Comparison of ENCODE assay signal across 28 cellular contexts in the genomic region with DNA sequence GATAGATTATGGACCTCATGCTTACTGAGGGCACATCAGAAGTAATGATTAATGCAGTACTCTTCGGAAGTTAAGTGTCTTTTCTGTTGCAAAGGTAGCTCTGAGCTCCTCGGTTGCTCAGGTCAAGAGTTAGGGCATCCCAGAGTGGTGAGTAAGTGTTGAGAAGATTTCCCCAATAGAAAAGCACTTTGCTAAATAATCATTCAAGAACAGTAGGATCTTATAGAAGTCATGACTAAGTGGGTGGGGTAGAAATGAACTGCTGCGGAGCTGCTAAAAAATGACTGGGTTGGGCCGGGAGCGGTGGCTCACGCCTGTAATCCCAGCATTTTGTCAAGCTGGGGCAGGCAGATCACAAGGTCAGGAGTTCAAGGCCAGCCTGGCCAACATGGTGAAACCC.
"Had no signal": no experiment of that assay in that cellular context is flagged by ENCODE, and none has a peak within 500 bp of the region (broad histone marks: within the 10 kb centered on the region; RNA-seq: fewer than 3 reads in every experiment).

No MANE protein-coding gene starts in this region.

- DNase-seq: activated CD4-positive, alpha-beta memory T cell treated with anti-CD3 and anti-CD28 coated beads, Interleukin-2, amount 10 ng/mL, durations not matched to agents 7 days and 5 days; activated CD4-positive, alpha-beta T cell treated with anti-CD3 and anti-CD28 coated beads for 1 hour; activated CD4-positive, alpha-beta T cell treated with anti-CD3 and anti-CD28 coated beads for 48 hours; activated CD4-positive, CD25-positive, alpha-beta regulatory T cell; activated CD8-positive, alpha-beta memory T cell treated with anti-CD3 and anti-CD28 coated beads for 24 hours; activated CD8-positive, alpha-beta memory T cell treated with anti-CD3 and anti-CD28 coated beads, Interleukin-2, amount 10 ng/mL, durations not matched to agents 7 days and 5 days; activated CD8-positive, alpha-beta memory T cell treated with anti-CD3 and anti-CD28 coated beads, Interleukin-2, amount 50 U/mL, for 48 hours; activated effector memory CD4-positive, alpha-beta T cell treated with Interleukin-2 at 50 U/mL for 16 hours; activated naive CD4-positive, alpha-beta T cell treated with anti-CD3 and anti-CD28 coated beads, Interleukin-2, amount 10 ng/mL, durations not matched to agents 7 days and 5 days; activated naive CD8-positive, alpha-beta T cell treated with anti-CD3 and anti-CD28 coated beads, Interleukin-2, amount 50 U/mL, for 24 hours; activated T-cell treated with anti-CD3 and anti-CD28 coated beads, Interleukin-2, amount 50 U/mL, for 48 hours; anterior cingulate cortex; NCI-H1105; NCI-H1417 treated with DMSO at 0.1 percent for 48 hours; NCI-H1930; NCI-H2081 treated with DMSO at 0.1 percent for 48 hours; NCI-H226; NCI-H446 treated with DMSO at 0.1 percent for 48 hours; NCI-H69; NCI-H82; Peyer's patch; Right ventricle myocardium superior; RPMI8226; SW 1271; T-helper 1 cell; T-helper 2 cell; T-helper 9 cell; WERI-Rb-1 had no signal

- ATAC-seq: activated CD8-positive, alpha-beta memory T cell treated with anti-CD3 and anti-CD28 coated beads, Interleukin-2, amount 10 ng/mL, durations not matched to agents 7 days and 5 days; activated naive CD8-positive, alpha-beta T cell treated with anti-CD3 and anti-CD28 coated beads, Interleukin-2, amount 50 U/mL, for 24 hours had no signal

- H3K4me3 ChIP-seq: Peyer's patch had no signal

- H3K27me3 ChIP-seq: Peyer's patch had no signal

- H3K27ac ChIP-seq: Peyer's patch, WERI-Rb-1 had no signal

- H3K36me3 ChIP-seq: Peyer's patch, WERI-Rb-1 had no signal

- H3K4me1 ChIP-seq: Peyer's patch had no signal

- H3K9me3 ChIP-seq: Peyer's patch had no signal
